Comparison of ENCODE assay signal across 10 cellular contexts in genomic region chr12:110641512-110641911, GRCh38. TPM values are rescaled to one million over a fixed set of nuclear protein-coding genes. Genes with fewer than 3 reads are reported as not detected.
DNase-seq lines count a peak whose midpoint lies in the region; ATAC-seq and TF ChIP-seq lines count a peak whose summit lies in the region.
"Had no signal": no experiment of that assay in that cellular context is flagged by ENCODE, and none has a peak within 500 bp of the region (broad histone marks: within the 10 kb centered on the region; RNA-seq: fewer than 3 reads in every experiment).

No MANE protein-coding gene starts in this region.

- no peak for TF ChIP-seq POLR2A in transverse colon (IDR thresholded peaks at IDR 0.05)

- no peaks in the 10 kb centered on the region for H3K79me2 ChIP-seq in GM23338 (replicated peaks; ENCODE audit: insufficient read depth)

- in situ Hi-C loops in transverse colon (cut with MboI; ENCODE audit: low pct_ligation_motif_present in 1 of 4, low pct_unique_long_range_greater_than_20kb in 1 of 4, low sequenced_read_pairs in 3 of 4): no loop called here

- TF ChIP-seq CTCF in GM23338 (conservative IDR thresholded peaks at IDR 0.05; ENCODE audit: low read depth in 2 of 2) (no peak), ascending aorta (IDR thresholded peaks at IDR 0.05) (no peak), transverse colon (IDR thresholded peaks at IDR 0.05) (no peak)

- H3K4me1 Mint-ChIP-seq in GM23338: peaks cover 8% of the 10 kb centered on the region

- no peaks in the 10 kb centered on the region for H3F3A ChIP-seq in GM23338 (replicated peaks; ENCODE audit: low read depth)

- H3K4me3 ChIP-seq in GM23338 (no peak overlapping the region), ascending aorta (no peak overlapping the region), right cardiac atrium (ENCODE audit: low read length) (no peak overlapping the region), skeletal muscle satellite cell (ENCODE audit: low read length) (no peak overlapping the region), transverse colon (no peak overlapping the region)
- H3K4me3 ChIP-seq: breast epithelium, esophagus squamous epithelium had no signal

- H3K27me3 ChIP-seq in GM23338 (ENCODE audit: insufficient read depth) (no peaks in the 10 kb centered on the region), ascending aorta (no peaks in the 10 kb centered on the region), right cardiac atrium (ENCODE audit: control insufficient read depth, insufficient read depth) (no peaks in the 10 kb centered on the region), skeletal muscle satellite cell (ENCODE audit: control insufficient read depth, insufficient read depth, low read length) (no peaks in the 10 kb centered on the region), transverse colon (no peaks in the 10 kb centered on the region)
- H3K27me3 ChIP-seq: breast epithelium, esophagus squamous epithelium had no signal

- H3K4me1 ChIP-seq in GM23338 (ENCODE audit: insufficient read depth): no peaks in the 10 kb centered on the region
- H3K4me1 ChIP-seq in ascending aorta: peaks cover 0 to 3% of the 10 kb centered on the region in 2 donors
- H3K4me1 ChIP-seq in right cardiac atrium (ENCODE audit: control insufficient read depth, insufficient read depth, low read length): peaks cover 6% of the 10 kb centered on the region
- peaks cover 33% of the 10 kb centered on the region for H3K4me1 ChIP-seq in skeletal muscle satellite cell (ENCODE audit: control insufficient read depth, insufficient read depth, low read length)
- H3K4me1 ChIP-seq in transverse colon: peaks cover 0 to 8% (median 0%) of the 10 kb centered on the region in 4 donors
- H3K4me1 ChIP-seq: breast epithelium had no signal

- DNase-seq in GM23338 (ENCODE audit: low spot score) (peak; percentile 15), ascending aorta (ENCODE audit: low spot score in 2 of 2) (no peak), right cardiac atrium (peak; percentile 47 to 78 (median 62)), islet precursor cell (no peak), amniotic stem cell (lab: John Stamatoyannopoulos, UW) (no peak), transverse colon (no peak)
- DNase-seq: esophagus squamous epithelium had no signal

- H3K27ac ChIP-seq in GM23338 (ENCODE audit: low read depth) (no peak overlapping the region), ascending aorta (peak overlapping the region; percentile 23 to 50), right cardiac atrium (ENCODE audit: low read length) (peak overlapping the region; percentile 47), transverse colon (peak overlapping the region in 1 of 4 donors; percentile 2)
- H3K27ac ChIP-seq: breast epithelium had no signal

- H3K27me3 Mint-ChIP-seq in GM23338 (ENCODE audit: insufficient read depth, low read depth, poor library complexity): peaks cover 6% of the 10 kb centered on the region

- H3K27ac Mint-ChIP-seq in GM23338: no peak overlapping the region

- H3K9me2 ChIP-seq in GM23338 (ENCODE audit: insufficient read depth): no peaks in the 10 kb centered on the region

- 38% methylated on average over 7 of the region's 7 CpGs for WGBS in right cardiac atrium
- WGBS in transverse colon (ENCODE audit: low coverage in 1 of 2), 2 donors: 80 to 81% methylated on average over 2 to 7 of the region's 7 CpGs

- H2AFZ ChIP-seq in GM23338: no peak overlapping the region

- no peaks in the 10 kb centered on the region for H3K9me3 ChIP-seq in ascending aorta
- H3K9me3 ChIP-seq in right cardiac atrium (ENCODE audit: control insufficient read depth, low read length): no peaks in the 10 kb centered on the region
- no peaks in the 10 kb centered on the region for H3K9me3 ChIP-seq in skeletal muscle satellite cell (replicated peaks; ENCODE audit: low read length)
- no peaks in the 10 kb centered on the region for H3K9me3 ChIP-seq in transverse colon
- H3K9me3 ChIP-seq: breast epithelium, esophagus squamous epithelium had no signal

- H3K36me3 Mint-ChIP-seq in GM23338 (ENCODE audit: low read depth): no peaks in the 10 kb centered on the region

- peak overlapping the region; percentile 7 for H3K9ac ChIP-seq in skeletal muscle satellite cell (ENCODE audit: low read depth, low read length)

- no peak overlapping the region for H3K4me3 Mint-ChIP-seq in GM23338

- H3K4me2 ChIP-seq in GM23338: no peak overlapping the region
- H3K4me2 ChIP-seq in skeletal muscle satellite cell (ENCODE audit: low read length): peak overlapping the region; percentile 5

- no peaks in the 10 kb centered on the region for H3K9me3 Mint-ChIP-seq in GM23338

- peak; percentile 68 for ATAC-seq in GM23338
- ATAC-seq in right cardiac atrium: peak; percentile 37 to 42
- no peak for ATAC-seq in HG03025 (IDR thresholded peaks at IDR 0.05; ENCODE audit: low FRiP score, unreplicated experiment)

- H4K20me1 ChIP-seq in GM23338 (replicated peaks; ENCODE audit: insufficient read depth): no peaks in the 10 kb centered on the region

- no peak for TF ChIP-seq EP300 in transverse colon (IDR thresholded peaks at IDR 0.05; ENCODE audit: low read depth)

- no peaks in the 10 kb centered on the region for H3K36me3 ChIP-seq in GM23338 (ENCODE audit: insufficient read depth)
- no peaks in the 10 kb centered on the region for H3K36me3 ChIP-seq in ascending aorta
- H3K36me3 ChIP-seq in skeletal muscle satellite cell (ENCODE audit: insufficient read depth, low read length): no peaks in the 10 kb centered on the region
- H3K36me3 ChIP-seq in transverse colon: no peaks in the 10 kb centered on the region
- H3K36me3 ChIP-seq: breast epithelium had no signal

- intact Hi-C loops in ascending aorta (cut with DNase I): no loop called here
- intact Hi-C loops in right cardiac atrium (cut with DNase I): no loop called here
- intact Hi-C loops in transverse colon (cut with DNase I; ENCODE audit: low total_unique reads): no loop called here

TF ChIP-seq in GM23338, 12 proteins besides CTCF, POLR2A, EP300 and RAD21 (continues in another document):
- TF ChIP-seq CREB1 (CRISPR knock-in tag; IDR thresholded peaks at IDR 0.05; ENCODE audit: low read depth): no peak
- no peak for TF ChIP-seq ZNF114 (CRISPR knock-in tag; IDR thresholded peaks at IDR 0.05)
- no peak for TF ChIP-seq EZH2 (IDR thresholded peaks at IDR 0.05; ENCODE audit: low read depth, unreplicated experiment)
- TF ChIP-seq ZNF331 (CRISPR knock-in tag; IDR thresholded peaks at IDR 0.05; ENCODE audit: low read depth): no peak
- no peak for TF ChIP-seq NANOG (IDR thresholded peaks at IDR 0.05; ENCODE audit: borderline replicate concordance)
- TF ChIP-seq POLR2AphosphoS5 (IDR thresholded peaks at IDR 0.05; ENCODE audit: low read depth): no peak

RNA-seq across cellular contexts. Expression of gene TCTN1, which starts 27.6 kb away (rescaled TPM):
- total RNA-seq in GM23338 (2014; rRNA removed; shearing (Covaris generic)): 12.4 and 14.8 TPM in 2 replicates
- polyA plus RNA-seq in GM23338 (2016; fragmentation: Nextera tagmentation; extraction: Ambion mirVana) (10.5 and 10.6 TPM in 2 replicates), right cardiac atrium (33.7 TPM)
- total RNA-seq in ascending aorta (28.4 TPM), right cardiac atrium (10 to 100 TPM; 37.0 to 47.0 (median 42.4) TPM), transverse colon (10 to 100 TPM; 28.5 to 71.2 (median 35.1) TPM)
- 18.8 and 19.5 TPM in 2 replicates for total RNA-seq in skeletal muscle satellite cell (2012; rRNA removed)

RNA-seq across cellular contexts. Expression of gene HVCN1, which starts 47.4 kb away (rescaled TPM):
- total RNA-seq in GM23338 (2014; rRNA removed; shearing (Covaris generic)): 10.7 and 11.8 TPM in 2 replicates
- polyA plus RNA-seq in GM23338 (2016; fragmentation: Nextera tagmentation; extraction: Ambion mirVana) (10.1 and 10.4 TPM in 2 replicates), right cardiac atrium (18.2 TPM)
- total RNA-seq in ascending aorta (1.3 TPM), right cardiac atrium (10 to 100 TPM; 11.3 to 33.4 (median 13.3) TPM), transverse colon (1 to 10 TPM in 3 of 4 donors, not detected in 1; 3.4 to 7.9 (median 7.3) TPM)
- total RNA-seq in skeletal muscle satellite cell (2012; rRNA removed): 0.51 and 1.1 TPM in 2 replicates

RNA-seq across cellular contexts. Expression of gene PPTC7, which starts 58.4 kb away (rescaled TPM):
- 17.5 and 22.3 TPM in 2 replicates for total RNA-seq in GM23338 (2014; rRNA removed; shearing (Covaris generic))
- polyA plus RNA-seq in GM23338 (2016; fragmentation: Nextera tagmentation; extraction: Ambion mirVana) (5.2 and 7.5 TPM in 2 replicates), right cardiac atrium (31.5 TPM)
- total RNA-seq in ascending aorta (12.3 TPM), right cardiac atrium (10 to 100 TPM; 46.6 to 82.8 (median 56.6) TPM), transverse colon (10 to 100 TPM; 25.3 to 36.4 (median 27.1) TPM)
- total RNA-seq in skeletal muscle satellite cell (2012; rRNA removed): 7.4 and 10.0 TPM in 2 replicates

Comparison
In these comparisons a context has a peak if more than half of its experiments do, and no peak if none do; other contexts are left out.
1. DNase-seq: peak in GM23338 (single experiment) and right cardiac atrium (3 of 3); none in ascending aorta (0 of 2), islet precursor cell (single experiment), amniotic stem cell (single experiment) and transverse colon (single experiment).